1 cellular context compared by ENCODE assay signal in genomic region chr20:36312724-36313441, GRCh38.
TF ChIP-seq lines count a peak whose summit lies in the region.

No MANE protein-coding gene starts in this region.

TF ChIP-seq in IMR-90, 13 proteins besides CTCF, POLR2A, EP300 and RAD21 (continued from another document):
- TF ChIP-seq ELK1 (IDR thresholded peaks at IDR 0.05; ENCODE audit: borderline replicate concordance, low read depth, low read length), result no peak
- TF ChIP-seq MAFK (IDR thresholded peaks at IDR 0.05; ENCODE audit: low read depth, low read length), result no peak
- TF ChIP-seq BHLHE40 (IDR thresholded peaks at IDR 0.05; ENCODE audit: low read depth, low read length), result no peak
- no peak for TF ChIP-seq RFX5 (IDR thresholded peaks at IDR 0.05; ENCODE audit: low read depth, low read length)
- TF ChIP-seq CHD1 (IDR thresholded peaks at IDR 0.05; ENCODE audit: low read depth, low read length), result no peak
- TF ChIP-seq RCOR1 (IDR thresholded peaks at IDR 0.05; ENCODE audit: insufficient replicate concordance, low read length), result no peak
- TF ChIP-seq USF2 (IDR thresholded peaks at IDR 0.05; ENCODE audit: low read depth, low read length), result no peak
